Comparison of ENCODE assay signal across 1 cellular context in the genomic region with DNA sequence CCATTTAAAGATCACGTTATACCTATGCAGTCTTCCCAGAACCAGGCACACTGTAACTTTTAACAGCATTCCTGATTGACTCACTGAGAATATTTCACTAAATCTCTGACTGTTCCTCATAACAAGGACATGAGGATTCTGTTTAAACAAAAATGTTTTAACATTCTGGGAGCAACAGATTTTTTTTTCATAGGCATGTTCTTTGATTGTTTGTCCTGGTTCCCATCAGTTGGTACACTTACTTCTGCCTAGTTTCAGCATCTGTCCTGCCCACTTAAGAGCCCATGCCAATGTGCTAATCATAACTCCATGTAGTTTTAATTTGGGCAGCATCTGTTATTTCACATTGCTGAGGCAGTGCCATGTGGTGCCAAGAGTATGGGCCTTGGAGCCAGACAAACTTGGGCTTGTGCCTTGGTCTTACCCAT.
TF ChIP-seq lines count a peak whose summit lies in the region.

No MANE protein-coding gene starts in this region.

TF ChIP-seq in SK-N-SH, 30 proteins besides CTCF, POLR2A, EP300 and RAD21:
- TF ChIP-seq, protein P1, sequence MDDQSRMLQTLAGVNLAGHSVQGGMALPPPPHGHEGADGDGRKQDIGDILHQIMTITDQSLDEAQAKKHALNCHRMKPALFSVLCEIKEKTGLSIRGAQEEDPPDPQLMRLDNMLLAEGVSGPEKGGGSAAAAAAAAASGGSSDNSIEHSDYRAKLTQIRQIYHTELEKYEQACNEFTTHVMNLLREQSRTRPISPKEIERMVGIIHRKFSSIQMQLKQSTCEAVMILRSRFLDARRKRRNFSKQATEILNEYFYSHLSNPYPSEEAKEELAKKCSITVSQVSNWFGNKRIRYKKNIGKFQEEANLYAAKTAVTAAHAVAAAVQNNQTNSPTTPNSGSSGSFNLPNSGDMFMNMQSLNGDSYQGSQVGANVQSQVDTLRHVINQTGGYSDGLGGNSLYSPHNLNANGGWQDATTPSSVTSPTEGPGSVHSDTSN (IDR thresholded peaks at IDR 0.05), result no peak
- TF ChIP-seq RFX5 (IDR thresholded peaks at IDR 0.05; ENCODE audit: low read length), result no peak
- TF ChIP-seq GATA2 (CRISPR knock-in tag; IDR thresholded peaks at IDR 0.05), result no peak
- TF ChIP-seq, protein P2, sequence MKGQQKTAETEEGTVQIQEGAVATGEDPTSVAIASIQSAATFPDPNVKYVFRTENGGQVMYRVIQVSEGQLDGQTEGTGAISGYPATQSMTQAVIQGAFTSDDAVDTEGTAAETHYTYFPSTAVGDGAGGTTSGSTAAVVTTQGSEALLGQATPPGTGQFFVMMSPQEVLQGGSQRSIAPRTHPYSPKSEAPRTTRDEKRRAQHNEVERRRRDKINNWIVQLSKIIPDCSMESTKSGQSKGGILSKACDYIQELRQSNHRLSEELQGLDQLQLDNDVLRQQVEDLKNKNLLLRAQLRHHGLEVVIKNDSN (IDR thresholded peaks at IDR 0.05; ENCODE audit: borderline replicate concordance, low read depth), result no peak
- no peak for TF ChIP-seq NRF1 (IDR thresholded peaks at IDR 0.05; ENCODE audit: low read depth, low read length)
- TF ChIP-seq, protein P3, sequence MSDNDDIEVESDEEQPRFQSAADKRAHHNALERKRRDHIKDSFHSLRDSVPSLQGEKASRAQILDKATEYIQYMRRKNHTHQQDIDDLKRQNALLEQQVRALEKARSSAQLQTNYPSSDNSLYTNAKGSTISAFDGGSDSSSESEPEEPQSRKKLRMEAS (IDR thresholded peaks at IDR 0.05; ENCODE audit: low read depth), result no peak
- TF ChIP-seq TCF12 (IDR thresholded peaks at IDR 0.05), result peak; percentile 7
- no peak for TF ChIP-seq ELF1 (IDR thresholded peaks at IDR 0.05)
TF ChIP-seq in SK-N-SH: peak in this region for 1.
